ENCODE assay signal across 8 cellular contexts in the genomic region with DNA sequence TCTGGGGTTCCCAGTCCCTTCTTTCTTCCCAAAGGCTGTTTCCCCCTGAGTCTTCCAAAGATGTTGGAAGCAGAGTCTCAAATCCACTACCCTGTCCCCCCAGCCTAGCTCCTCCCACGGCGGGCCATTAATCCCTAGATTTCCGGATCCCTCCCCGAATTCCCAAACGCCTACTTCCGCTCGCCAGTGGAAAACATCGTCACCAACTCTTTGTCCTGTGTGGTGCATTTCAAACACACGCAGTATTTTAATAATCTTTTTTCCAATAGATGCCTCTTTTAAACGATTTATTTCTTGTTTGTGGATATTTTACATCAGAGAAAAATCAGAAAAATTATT. TPM values are rescaled to one million over a fixed set of nuclear protein-coding genes. Genes with fewer than 3 reads are reported as not detected.
DNase-seq lines count a peak whose midpoint lies in the region; ATAC-seq and TF ChIP-seq lines count a peak whose summit lies in the region.

No MANE protein-coding gene starts in this region.

- no peak for TF ChIP-seq CTCF in neural progenitor cell (IDR thresholded peaks at IDR 0.05)

- intact Hi-C loops in activated CD4-positive, alpha-beta T cell treated with anti-CD3 and anti-CD28 coated beads for 36 hours (cut with DNase I, micrococcal nuclease): loop anchor here (2.0 to 5.0 kb wide), 5 partner anchors 47 to 506 kb away; a partner anchor contains a TSS

- peak overlapping the region; percentile 93 for H3K27ac ChIP-seq in neural progenitor cell

- peak overlapping the region; percentile 94 for H3K4me3 Mint-ChIP-seq in activated CD4-positive, alpha-beta T cell treated with anti-CD3 and anti-CD28 coated beads for 36 hours
- peak overlapping the region; percentile 100 for H3K4me3 Mint-ChIP-seq in activated naive CD8-positive, alpha-beta T cell
- H3K4me3 Mint-ChIP-seq in neural progenitor cell: peak overlapping the region; percentile 100

- CTCF ChIA-PET in activated CD4-positive, alpha-beta T cell treated with anti-CD3 and anti-CD28 coated beads for 36 hours (lab: Charles Lee): interaction anchor here (0.7 to 1.3 kb wide), 2 partner anchors 12 to 60 kb away, joined by 3 read pairs; no protein-coding TSS in a partner anchor

- no peaks in the 10 kb centered on the region for H3K9me3 ChIP-seq in neural progenitor cell (ENCODE audit: low read depth)

- H3K79me2 ChIP-seq in neural progenitor cell (ENCODE audit: low read depth): peaks cover 68% of the 10 kb centered on the region

- peak overlapping the region; percentile 17 for H2AFZ ChIP-seq in neural progenitor cell (replicated peaks)

- peaks cover 37% of the 10 kb centered on the region for H3K4me1 Mint-ChIP-seq in activated CD4-positive, alpha-beta T cell treated with anti-CD3 and anti-CD28 coated beads for 36 hours
- H3K4me1 Mint-ChIP-seq in activated naive CD8-positive, alpha-beta T cell (ENCODE audit: low read depth): peaks cover 45% of the 10 kb centered on the region
- H3K4me1 Mint-ChIP-seq in neural progenitor cell: peaks cover 7% of the 10 kb centered on the region

- peak overlapping the region; percentile 88 for H3K4me3 ChIP-seq in neural progenitor cell

- peak overlapping the region; percentile 99 for H3K27ac Mint-ChIP-seq in activated CD4-positive, alpha-beta T cell treated with anti-CD3 and anti-CD28 coated beads for 36 hours
- H3K27ac Mint-ChIP-seq in activated naive CD8-positive, alpha-beta T cell: peak overlapping the region; percentile 84
- H3K27ac Mint-ChIP-seq in neural progenitor cell: peak overlapping the region; percentile 97

- no peak for ATAC-seq in activated CD4-positive, alpha-beta T cell treated with anti-CD3 and anti-CD28 coated beads for 36 hours
- ATAC-seq in HG02938 (IDR thresholded peaks at IDR 0.05; ENCODE audit: unreplicated experiment) (no peak), GM21786 (IDR thresholded peaks at IDR 0.05; ENCODE audit: unreplicated experiment) (no peak)

- H3K4me2 ChIP-seq in neural progenitor cell: peak overlapping the region; percentile 84

- H3F3A ChIP-seq in neural progenitor cell (ENCODE audit: low read depth): peaks cover 27% of the 10 kb centered on the region

- no peaks in the 10 kb centered on the region for H3K27me3 Mint-ChIP-seq in activated CD4-positive, alpha-beta T cell treated with anti-CD3 and anti-CD28 coated beads for 36 hours
- H3K27me3 Mint-ChIP-seq in activated naive CD8-positive, alpha-beta T cell: no peaks in the 10 kb centered on the region
- peaks cover 6% of the 10 kb centered on the region for H3K27me3 Mint-ChIP-seq in neural progenitor cell (ENCODE audit: insufficient read depth, low read depth)

- POLR2A ChIA-PET in activated CD4-positive, alpha-beta T cell treated with anti-CD3 and anti-CD28 coated beads for 36 hours (lab: Charles Lee): interaction anchor here (0.8 to 1.2 kb wide), 3 partner anchors 55 to 126 kb away, joined by 4 to 5 read pairs (median 4); a partner anchor contains a TSS

- peak overlapping the region; percentile 82 for H3K9ac ChIP-seq in neural progenitor cell

- peaks cover 6% of the 10 kb centered on the region for H3K4me1 ChIP-seq in neural progenitor cell

- H3K36me3 ChIP-seq in neural progenitor cell: no peaks in the 10 kb centered on the region

- DNase-seq in activated CD4-positive, alpha-beta T cell treated with anti-CD3 and anti-CD28 coated beads for 36 hours: no peak
- DNase-seq in activated CD4-positive, alpha-beta T cell treated with anti-CD3 and anti-CD28 coated beads for 1 hour: no peak
- peak; percentile 1 for DNase-seq in NCI-H2081 treated with DMSO at 0.1 percent for 48 hours (lab: John Stamatoyannopoulos, UW)
- DNase-seq in glomerular endothelial cell (ENCODE audit: extremely low read depth, low read depth, low spot score): peak; percentile 47
- DNase-seq in neural progenitor cell (ENCODE audit: low spot score): peak; percentile 82

- H4K20me1 ChIP-seq in neural progenitor cell (ENCODE audit: low read depth): no peaks in the 10 kb centered on the region

- peaks cover 24% of the 10 kb centered on the region for H3K36me3 Mint-ChIP-seq in activated CD4-positive, alpha-beta T cell treated with anti-CD3 and anti-CD28 coated beads for 36 hours (ENCODE audit: low read depth)
- H3K36me3 Mint-ChIP-seq in activated naive CD8-positive, alpha-beta T cell: peaks cover 6% of the 10 kb centered on the region
- H3K36me3 Mint-ChIP-seq in neural progenitor cell: peaks cover 23% of the 10 kb centered on the region

- no peaks in the 10 kb centered on the region for H3K9me3 Mint-ChIP-seq in activated CD4-positive, alpha-beta T cell treated with anti-CD3 and anti-CD28 coated beads for 36 hours (ENCODE audit: low read depth)
- H3K9me3 Mint-ChIP-seq in activated naive CD8-positive, alpha-beta T cell (ENCODE audit: low read depth): no peaks in the 10 kb centered on the region
- peaks cover 20% of the 10 kb centered on the region for H3K9me3 Mint-ChIP-seq in neural progenitor cell

- no peaks in the 10 kb centered on the region for H3K27me3 ChIP-seq in neural progenitor cell

RNA-seq across cellular contexts. Expression of a gene that starts 0.6 kb away (rescaled TPM):
- 10 to 100 TPM; 16.1 to 18.1 TPM for total RNA-seq in activated CD4-positive, alpha-beta T cell treated with anti-CD3 and anti-CD28 coated beads for 36 hours
- 13.0 and 13.5 TPM in 2 replicates for total RNA-seq in glomerular endothelial cell
- 27.1 and 60.7 TPM in 2 replicates for total RNA-seq in neural progenitor cell (ENCODE audit: low replicate concordance)

RNA-seq across cellular contexts. Expression of a gene that starts 0.7 kb away (rescaled TPM):
- total RNA-seq in activated CD4-positive, alpha-beta T cell treated with anti-CD3 and anti-CD28 coated beads for 36 hours: 1 to 10 TPM; 7.7 to 8.7 TPM
- 8.1 and 8.6 TPM in 2 replicates for total RNA-seq in glomerular endothelial cell
- 6.8 and 16.7 TPM in 2 replicates for total RNA-seq in neural progenitor cell (ENCODE audit: low replicate concordance)

RNA-seq across cellular contexts. Expression of a gene that starts 55.2 kb away (rescaled TPM):
- 100 to 1,000 TPM; 118 to 154 TPM for total RNA-seq in activated CD4-positive, alpha-beta T cell treated with anti-CD3 and anti-CD28 coated beads for 36 hours
- 108 and 113 TPM in 2 replicates for total RNA-seq in glomerular endothelial cell
- total RNA-seq in neural progenitor cell (ENCODE audit: low replicate concordance): 35.8 and 73.6 TPM in 2 replicates

RNA-seq across cellular contexts. Expression of a gene that starts 55.3 kb away (rescaled TPM):
- 10 to 100 TPM; 13.5 to 19.5 TPM for total RNA-seq in activated CD4-positive, alpha-beta T cell treated with anti-CD3 and anti-CD28 coated beads for 36 hours
- total RNA-seq in glomerular endothelial cell (10.2 and 13.8 TPM in 2 replicates), neural progenitor cell (ENCODE audit: low replicate concordance) (11.0 and 15.9 TPM in 2 replicates)

Comparison
In these comparisons a context has a peak if more than half of its experiments do, and no peak if none do; other contexts are left out.
1. DNase-seq: peak in NCI-H2081 treated with DMSO at 0.1 percent for 48 hours (single experiment), glomerular endothelial cell (single experiment) and neural progenitor cell (single experiment); none in activated CD4-positive, alpha-beta T cell treated with anti-CD3 and anti-CD28 coated beads for 36 hours (single experiment) and activated CD4-positive, alpha-beta T cell treated with anti-CD3 and anti-CD28 coated beads for 1 hour (single experiment).
2. Peak in every context shown above with its lines, with median percentiles within 50 percentile points of each other: H3K27ac Mint-ChIP-seq and H3K4me3 Mint-ChIP-seq.